In genomic region chr2:13040043-13040442, GRCh38 we compare ENCODE assay signal across 29 cellular contexts.
"Had no signal": no experiment of that assay in that cellular context is flagged by ENCODE, and none has a peak within 500 bp of the region (broad histone marks: within the 10 kb centered on the region; RNA-seq: fewer than 3 reads in every experiment).

No MANE protein-coding gene starts in this region.

- FAIRE-seq: endometrium, endothelial cell of umbilical vein had no signal

- H3K36me3 ChIP-seq: adrenal gland, colonic mucosa, esophagus squamous epithelium, gastroesophageal sphincter, WERI-Rb-1 had no signal

- DNase-seq: activated CD4-positive, alpha-beta memory T cell treated with anti-CD3 and anti-CD28 coated beads for 36 hours; activated CD4-positive, alpha-beta T cell treated with anti-CD3 and anti-CD28 coated beads for 36 hours; activated CD4-positive, alpha-beta T cell treated with anti-CD3 and anti-CD28 coated beads, Interleukin-2, amount 10 ng/mL, durations not matched to agents 24 days and 14 days; activated CD4-positive, CD25-positive, alpha-beta regulatory T cell; activated CD4-positive, CD25-positive, alpha-beta regulatory T cell treated with anti-CD3 and anti-CD28 coated beads, Interleukin-2, amount 50 U/mL, for 72 hours; activated CD8-positive, alpha-beta memory T cell treated with anti-CD3 and anti-CD28 coated beads, Interleukin-2, amount 10 ng/mL, durations not matched to agents 7 days and 5 days; activated CD8-positive, alpha-beta memory T cell treated with anti-CD3 and anti-CD28 coated beads, Interleukin-2, amount 50 U/mL, for 4 hours; activated CD8-positive, alpha-beta T cell treated with anti-CD3 and anti-CD28 coated beads, Interleukin-2, amount 10 ng/mL, durations not matched to agents 7 days and 5 days; activated effector memory CD4-positive, alpha-beta T cell treated with anti-CD3 and anti-CD28 coated beads, Interleukin-2, amount 50 U/mL, for 16 hours; activated naive CD4-positive, alpha-beta T cell treated with anti-CD3 and anti-CD28 coated beads for 36 hours; activated naive CD8-positive, alpha-beta T cell treated with anti-CD3 and anti-CD28 coated beads for 36 hours; activated naive CD8-positive, alpha-beta T cell treated with anti-CD3 and anti-CD28 coated beads, Interleukin-2, amount 50 U/mL, for 24 hours; activated T-cell treated with anti-CD3 and anti-CD28 coated beads, Interleukin-2, amount 50 U/mL, for 1 hour; activated T-cell treated with anti-CD3 and anti-CD28 coated beads, Interleukin-2, amount 50 U/mL, for 48 hours; adrenal gland; amygdala; body of pancreas; central memory CD4-positive, alpha-beta T cell; cerebellar nuclear complex; colonic mucosa; effector CD8-positive, alpha-beta T cell; esophagus squamous epithelium; foreskin melanocyte; T1000; WERI-Rb-1 had no signal

- ATAC-seq: activated CD4-positive, alpha-beta T cell treated with anti-CD3 and anti-CD28 coated beads for 36 hours; activated CD8-positive, alpha-beta memory T cell treated with anti-CD3 and anti-CD28 coated beads, Interleukin-2, amount 10 ng/mL, durations not matched to agents 7 days and 5 days; activated CD8-positive, alpha-beta T cell treated with anti-CD3 and anti-CD28 coated beads, Interleukin-2, amount 10 ng/mL, durations not matched to agents 7 days and 5 days; activated naive CD8-positive, alpha-beta T cell treated with anti-CD3 and anti-CD28 coated beads, Interleukin-2, amount 50 U/mL, for 24 hours; body of pancreas; gastroesophageal sphincter had no signal

- H3K27me3 ChIP-seq: body of pancreas, colonic mucosa had no signal

- H3K9me3 ChIP-seq: body of pancreas, colonic mucosa, esophagus squamous epithelium had no signal

- H3K4me1 ChIP-seq: adrenal gland, body of pancreas, colonic mucosa, esophagus squamous epithelium, gastroesophageal sphincter had no signal

- H3K4me3 ChIP-seq: adrenal gland, body of pancreas, colonic mucosa, esophagus squamous epithelium, gastroesophageal sphincter had no signal

- H3K27ac ChIP-seq: adrenal gland, body of pancreas, colonic mucosa, epithelial cell of prostate, esophagus squamous epithelium, gastroesophageal sphincter, WERI-Rb-1 had no signal
